Comparison of ENCODE assay signal across 8 cellular contexts in the genomic region with DNA sequence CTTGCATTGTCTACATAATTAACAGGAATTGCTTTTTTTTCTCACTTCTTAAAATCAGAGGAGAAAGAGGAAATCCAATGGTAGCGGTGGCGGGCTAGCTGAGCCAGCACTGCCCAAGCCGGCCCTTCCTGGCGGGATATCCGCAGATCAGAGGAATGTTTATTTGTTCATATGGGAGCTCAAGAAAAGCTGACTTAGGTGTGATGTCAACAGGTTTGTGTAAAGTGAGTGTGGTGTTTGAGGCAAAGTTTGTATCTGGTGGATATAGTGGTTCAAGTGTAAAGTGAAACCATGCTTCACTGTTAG. TPM values are rescaled to one million over a fixed set of nuclear protein-coding genes. Genes with fewer than 3 reads are reported as not detected.
DNase-seq lines count a peak whose midpoint lies in the region; ATAC-seq lines count a peak whose summit lies in the region.

No MANE protein-coding gene starts in this region.

- H3K36me3 ChIP-seq in iPS-18a (ENCODE audit: control insufficient read depth, low read depth, low read length): no peaks in the 10 kb centered on the region
- no peaks in the 10 kb centered on the region for H3K36me3 ChIP-seq in subcutaneous abdominal adipose tissue (ENCODE audit: control insufficient read depth in 5 of 5, insufficient read depth in 5 of 5, low read length in 5 of 5)

- peaks cover 36% of the 10 kb centered on the region for H3K4me1 Mint-ChIP-seq in activated CD8-positive, alpha-beta T cell treated with anti-CD3 and anti-CD28 coated beads, Interleukin-2, amount 10 ng/mL, durations not matched to agents 7 days and 5 days (ENCODE audit: low read depth)

- H3K27ac ChIP-seq in iPS-18a (ENCODE audit: low read length) (no peak overlapping the region), subcutaneous abdominal adipose tissue (ENCODE audit: low read depth, low read length) (no peak overlapping the region)

- H3K9ac ChIP-seq in iPS-18a (ENCODE audit: low read length): no peak overlapping the region
- peak overlapping the region in 3 of 5 donors; percentile 31 to 83 (median 64) for H3K9ac ChIP-seq in subcutaneous abdominal adipose tissue (ENCODE audit: low read length in 5 of 5)

- no peaks in the 10 kb centered on the region for H3K9me3 Mint-ChIP-seq in activated CD8-positive, alpha-beta T cell treated with anti-CD3 and anti-CD28 coated beads, Interleukin-2, amount 10 ng/mL, durations not matched to agents 7 days and 5 days (ENCODE audit: insufficient read depth)

- CTCF ChIA-PET in activated CD8-positive, alpha-beta T cell treated with anti-CD3 and anti-CD28 coated beads, Interleukin-2, amount 10 ng/mL, durations not matched to agents 7 days and 5 days (lab: Charles Lee): interaction anchor here (0.7 to 3.9 kb wide), 15 partner anchors 16 to 754 kb away, joined by 3 to 24 read pairs (median 4); a partner anchor contains a TSS

- H3K27me3 ChIP-seq in iPS-18a (ENCODE audit: control insufficient read depth, insufficient read depth, low read length) (peaks cover 44% of the 10 kb centered on the region), subcutaneous abdominal adipose tissue (ENCODE audit: control insufficient read depth in 5 of 5, insufficient read depth in 4 of 5, low read length in 5 of 5) (no peaks in the 10 kb centered on the region)

- DNase-seq in activated CD4-positive, alpha-beta T cell treated with anti-CD3 and anti-CD28 coated beads, Interleukin-2, amount 50 U/mL, for 1 hour: peak; percentile 1
- no peak for DNase-seq in activated CD4-positive, alpha-beta T cell treated with anti-CD3 and anti-CD28 coated beads for 1 hour
- DNase-seq in activated CD8-positive, alpha-beta T cell treated with anti-CD3 and anti-CD28 coated beads, Interleukin-2, amount 10 ng/mL, durations not matched to agents 7 days and 5 days: no peak
- no peak for DNase-seq in DMS79 treated with DMSO at 0.1 percent for 48 hours (lab: John Stamatoyannopoulos, UW)
- DNase-seq in OCI-M1 (lab: John Stamatoyannopoulos, UW): no peak
- DNase-seq in HPDE6-E6E7 (ENCODE audit: extremely low spot score): no peak

- H3K4me3 ChIP-seq in iPS-18a (ENCODE audit: low read length) (peak overlapping the region; percentile 82), subcutaneous abdominal adipose tissue (ENCODE audit: low read depth in 1 of 5, low read length in 5 of 5) (peak overlapping the region; percentile 68 to 92 (median 88))

- ATAC-seq in activated CD8-positive, alpha-beta T cell treated with anti-CD3 and anti-CD28 coated beads, Interleukin-2, amount 10 ng/mL, durations not matched to agents 7 days and 5 days: no peak

- H3K4me1 ChIP-seq in iPS-18a (ENCODE audit: control insufficient read depth, low read depth, low read length): peaks cover 36% of the 10 kb centered on the region
- H3K4me1 ChIP-seq in subcutaneous abdominal adipose tissue (ENCODE audit: control insufficient read depth in 5 of 5, insufficient read depth in 5 of 5, low read length in 5 of 5): peaks cover 0 to 27% (median 20%) of the 10 kb centered on the region in 5 donors

- H3K4me3 Mint-ChIP-seq in activated CD8-positive, alpha-beta T cell treated with anti-CD3 and anti-CD28 coated beads, Interleukin-2, amount 10 ng/mL, durations not matched to agents 7 days and 5 days: peak overlapping the region; percentile 82

- peaks cover 9% of the 10 kb centered on the region for H3K27me3 Mint-ChIP-seq in activated CD8-positive, alpha-beta T cell treated with anti-CD3 and anti-CD28 coated beads, Interleukin-2, amount 10 ng/mL, durations not matched to agents 7 days and 5 days (ENCODE audit: low read depth)

- POLR2A ChIA-PET in activated CD8-positive, alpha-beta T cell treated with anti-CD3 and anti-CD28 coated beads, Interleukin-2, amount 10 ng/mL, durations not matched to agents 7 days and 5 days (lab: Charles Lee): interaction anchor here (0.5 to 1.6 kb wide), 10 partner anchors 43 to 999 kb away, joined by 3 to 18 read pairs (median 4); a partner anchor contains a TSS

- H3K9me3 ChIP-seq in iPS-18a (ENCODE audit: control insufficient read depth, low read depth, low read length) (no peaks in the 10 kb centered on the region), subcutaneous abdominal adipose tissue (ENCODE audit: control insufficient read depth in 5 of 5, low read length in 5 of 5) (no peaks in the 10 kb centered on the region)

- peaks cover 18% of the 10 kb centered on the region for H3K36me3 Mint-ChIP-seq in activated CD8-positive, alpha-beta T cell treated with anti-CD3 and anti-CD28 coated beads, Interleukin-2, amount 10 ng/mL, durations not matched to agents 7 days and 5 days (ENCODE audit: low read depth)

- H3K27ac Mint-ChIP-seq in activated CD8-positive, alpha-beta T cell treated with anti-CD3 and anti-CD28 coated beads, Interleukin-2, amount 10 ng/mL, durations not matched to agents 7 days and 5 days: peak overlapping the region; percentile 96

RNA-seq across cellular contexts. Expression of a gene that starts 0.5 kb away (rescaled TPM):
- 10 to 100 TPM; 79.6 to 83.0 TPM for total RNA-seq in activated CD8-positive, alpha-beta T cell treated with anti-CD3 and anti-CD28 coated beads, Interleukin-2, amount 10 ng/mL, durations not matched to agents 7 days and 5 days
